Comparison of ENCODE assay signal across 26 cellular contexts in the genomic region with DNA sequence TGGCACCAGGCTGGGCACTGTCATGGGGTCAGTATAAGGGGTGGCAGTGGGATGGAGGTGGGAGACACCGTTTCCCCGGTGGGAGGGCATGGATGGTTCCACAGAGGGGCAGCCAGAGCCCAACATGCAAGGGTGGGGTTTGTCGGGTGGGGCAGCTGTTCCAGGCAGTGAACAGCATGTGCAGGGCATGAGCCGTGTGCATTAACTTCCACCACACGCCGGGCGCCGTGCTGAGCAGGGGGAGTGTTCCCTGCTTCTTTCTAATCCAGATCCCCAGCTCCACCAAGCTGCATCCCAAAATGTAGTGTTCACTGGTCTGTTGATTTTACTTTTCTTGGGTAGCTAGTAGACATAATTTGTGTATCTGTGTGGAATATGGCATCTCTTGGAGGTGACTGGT. TPM values are rescaled to one million over a fixed set of nuclear protein-coding genes. Genes with fewer than 3 reads are reported as not detected.
"Had no signal": no experiment of that assay in that cellular context is flagged by ENCODE, and none has a peak within 500 bp of the region (broad histone marks: within the 10 kb centered on the region; RNA-seq: fewer than 3 reads in every experiment).

No MANE protein-coding gene starts in this region.

- H3K4me3 ChIP-seq: psoas muscle, right lobe of liver, skin epidermis, smooth muscle cell, spleen, suprapubic skin, testis, tibial artery, transverse colon, vagina had no signal

- H3K4me1 ChIP-seq: parathyroid adenoma, psoas muscle, spleen, suprapubic skin, testis, tibial artery, vagina had no signal

- H3K27me3 ChIP-seq: neutrophil, right lobe of liver, testis, transverse colon, vagina had no signal

- H3K9me3 ChIP-seq: neutrophil, psoas muscle, right lobe of liver, spleen, suprapubic skin, testis, tibial artery, transverse colon, vagina had no signal

- H3K27ac ChIP-seq: neutrophil, parathyroid adenoma, psoas muscle, right lobe of liver, skin epidermis, spleen, suprapubic skin, testis, tibial artery, transverse colon, vagina had no signal

- H3K36me3 ChIP-seq: neutrophil, right lobe of liver, spleen, suprapubic skin, tibial artery, transverse colon, vagina had no signal

- DNase-seq: naive thymus-derived CD4-positive, alpha-beta T cell; natural killer cell; nucleus accumbens; posterior cingulate gyrus; psoas muscle; right cardiac atrium; right lobe of liver; spleen; stimulated activated CD4-positive, alpha-beta T cell treated with anti-CD3 and anti-CD28 coated beads, Interleukin-12 subunit alpha, Interleukin-12 subunit beta, amount 100 ng/mL, for 4 hours; stimulated activated CD4-positive, alpha-beta T cell treated with anti-CD3 and anti-CD28 coated beads, Interleukin-1b, Interleukin-23, amount 100 ng/mL, for 48 hours; stimulated activated CD4-positive, alpha-beta T cell treated with anti-CD3 and anti-CD28 coated beads, Interleukin-4, amount 100 ng/mL, for 1 hour; stimulated activated CD4-positive, alpha-beta T cell treated with anti-CD3 and anti-CD28 coated beads, Interleukin-4, amount 100 ng/mL, for 4 hours; stimulated activated CD8-positive, alpha-beta memory T cell treated with anti-CD3 and anti-CD28 coated beads, Interleukin-4, amount 100 ng/mL, for 48 hours; stimulated activated naive CD4-positive, alpha-beta T cell; substantia nigra; testis; transverse colon had no signal

- ATAC-seq: naive thymus-derived CD4-positive, alpha-beta T cell; natural killer cell; psoas muscle; right cardiac atrium; stimulated activated memory B cell treated with anti-CD40 and anti-IgM and Interleukin-4, amounts not matched to agents 10 μg/mL and 1 μg/mL and 100 μg/mL, for 72 hours had no signal

RNA-seq across cellular contexts. Expression of a gene that starts 29.3 kb away (rescaled TPM):
- total RNA-seq: osteocyte had no signal
- polyA plus RNA-seq: naive thymus-derived CD4-positive, alpha-beta T cell had no signal
